Comparison of ENCODE assay signal across 9 cellular contexts in genomic region chr6:114342086-114342825, GRCh38. TPM values are rescaled to one million over a fixed set of nuclear protein-coding genes. Genes with fewer than 3 reads are reported as not detected.
A peak's percentile ranks its signal among the peaks of the same experiment; 100 is the strongest.
DNase-seq lines count a peak whose midpoint lies in the region; ATAC-seq, FAIRE-seq and TF ChIP-seq lines count a peak whose summit lies in the region.
"Had no signal": no experiment of that assay in that cellular context is flagged by ENCODE, and none has a peak within 500 bp of the region (broad histone marks: within the 10 kb centered on the region; RNA-seq: fewer than 3 reads in every experiment).

No MANE protein-coding gene starts in this region.

- TF ChIP-seq CTCF in AG04449 (IDR thresholded peaks at IDR 0.05; ENCODE audit: insufficient read depth, low read length, missing control alignments) (no peak), astrocyte of the cerebellum (IDR thresholded peaks at IDR 0.05; ENCODE audit: low read depth, low read length, missing control alignments) (no peak), kidney (IDR thresholded peaks at IDR 0.05; ENCODE audit: borderline replicate concordance, extremely low read depth, insufficient read depth) (no peak)

- DNase-seq in AG04449 (ENCODE audit: low read depth, low spot score): no peak
- no peak for DNase-seq in astrocyte of the cerebellum (ENCODE audit: low read depth)
- peak; percentile 70 for DNase-seq in kidney
- DNase-seq in AML-193 (lab: John Stamatoyannopoulos, UW): no peak

- in situ Hi-C loops in astrocyte of the cerebellum (cut with HindIII; ENCODE audit: low sequenced_read_pairs): no loop called here

- POLR2A ChIA-PET in AG04449 (lab: Yijun Ruan, JAX): no interaction called here

- H3K9me3 ChIP-seq in kidney (ENCODE audit: control insufficient read depth in 1 of 2, low read length in 2 of 2) (no peaks in the 10 kb centered on the region), stomach smooth muscle (ENCODE audit: control insufficient read depth in 2 of 2, low read length in 2 of 2) (no peaks in the 10 kb centered on the region)

- FAIRE-seq in kidney (lab: Jason Lieb, UNC): no peak

- ATAC-seq in HG03139 (IDR thresholded peaks at IDR 0.05; ENCODE audit: unreplicated experiment): peak; percentile 41
- ATAC-seq in HG03457 (IDR thresholded peaks at IDR 0.05; ENCODE audit: unreplicated experiment): no peak
- no peak for ATAC-seq in HG02678 (IDR thresholded peaks at IDR 0.05; ENCODE audit: unreplicated experiment)

- peaks cover 0 to 2% of the 10 kb centered on the region in 2 donors for H3K4me1 ChIP-seq in kidney (ENCODE audit: control insufficient read depth in 1 of 2, insufficient read depth in 1 of 2, low read depth in 1 of 2, low read length in 2 of 2)
- H3K4me1 ChIP-seq in stomach smooth muscle (ENCODE audit: control insufficient read depth, insufficient read depth, low read length): peaks cover 21% of the 10 kb centered on the region

- CTCF ChIA-PET in AG04449 (lab: Yijun Ruan, JAX): no interaction called here

- H3K36me3 ChIP-seq in kidney (ENCODE audit: control insufficient read depth in 1 of 2, insufficient read depth in 2 of 2, low read length in 2 of 2) (no peaks in the 10 kb centered on the region), stomach smooth muscle (ENCODE audit: control insufficient read depth in 2 of 2, insufficient read depth in 2 of 2, low read length in 2 of 2) (no peaks in the 10 kb centered on the region)

- H3K27me3 ChIP-seq in stomach smooth muscle (ENCODE audit: control insufficient read depth in 1 of 2, insufficient read depth in 2 of 2, low read length in 2 of 2): peaks cover 18 to 48% of the 10 kb centered on the region in 2 donors

- H3K27ac ChIP-seq in kidney (ENCODE audit: low read depth in 2 of 2, low read length in 2 of 2) (no peak overlapping the region), stomach smooth muscle (ENCODE audit: low read length) (no peak overlapping the region)

- intact Hi-C loops in kidney (cut with DNase I): no loop called here

- H3K9ac ChIP-seq in kidney (ENCODE audit: low read length in 2 of 2): no peak overlapping the region
- no peak overlapping the region for H3K9ac ChIP-seq in stomach smooth muscle (ENCODE audit: low read length in 2 of 2)

- peak overlapping the region; percentile 48 for H3K4me3 ChIP-seq in AG04449 (ENCODE audit: low read depth, low read length)
- H3K4me3 ChIP-seq in astrocyte of the cerebellum (ENCODE audit: low read depth, low read length): peak overlapping the region; percentile 56
- peak overlapping the region; percentile 24 to 43 for H3K4me3 ChIP-seq in kidney (ENCODE audit: low read length in 2 of 2)
- H3K4me3 ChIP-seq in stomach smooth muscle (ENCODE audit: low read length in 2 of 2): peak overlapping the region; percentile 63 to 71

RNA-seq across cellular contexts. Expression of gene HS3ST5, which starts 0.6 kb away (rescaled TPM):
- total RNA-seq in kidney: 0.09 TPM
- polyA plus RNA-seq in kidney (ENCODE audit: insufficient read depth, low read depth, low replicate concordance): not detected
- total RNA-seq: activated naive CD4-positive, alpha-beta T cell treated with anti-CD3 and anti-CD28 coated beads, Interleukin-2, amount 50 U/mL, for 72 hours had no signal
